ENCODE assay signal across 18 cellular contexts in the genomic region with DNA sequence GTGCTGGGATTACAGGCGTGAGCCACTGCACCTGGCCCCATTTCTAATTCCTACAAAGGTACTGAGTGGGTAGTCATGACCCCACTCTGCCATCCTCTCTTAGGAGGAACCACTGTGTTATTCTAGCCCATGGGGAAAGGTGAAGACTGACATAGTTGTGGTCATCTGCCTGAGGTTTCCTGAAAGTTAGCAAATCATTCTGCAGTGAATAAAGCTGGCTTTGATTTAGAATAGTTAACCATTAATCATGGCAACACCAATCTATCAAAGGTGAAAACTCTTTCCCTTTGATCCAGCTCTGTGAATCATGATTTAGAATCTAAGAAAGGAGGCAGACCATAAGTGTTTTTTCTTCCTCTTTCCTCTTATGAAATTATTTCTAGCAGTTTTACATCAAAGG.
"Had no signal": no experiment of that assay in that cellular context is flagged by ENCODE, and none has a peak within 500 bp of the region (broad histone marks: within the 10 kb centered on the region; RNA-seq: fewer than 3 reads in every experiment).

No MANE protein-coding gene starts in this region.

- DNase-seq: activated CD4-positive, alpha-beta memory T cell treated with anti-CD3 and anti-CD28 coated beads for 36 hours; activated CD8-positive, alpha-beta memory T cell treated with anti-CD3 and anti-CD28 coated beads, Interleukin-2, amount 10 ng/mL, durations not matched to agents 7 days and 5 days; activated naive CD4-positive, alpha-beta T cell treated with anti-CD3 and anti-CD28 coated beads, Interleukin-2, amount 50 U/mL, for 16 hours; activated T-cell treated with anti-CD3 and anti-CD28 coated beads, Interleukin-2, amount 50 U/mL, for 1 hour; adrenal gland; central memory CD4-positive, alpha-beta T cell; colonic mucosa; foreskin fibroblast; glutamatergic neuron; left cardiac atrium; nucleus accumbens; stimulated activated naive CD8-positive, alpha-beta T cell treated with anti-CD3 and anti-CD28 coated beads, Interleukin-15, Interleukin-2, amounts not matched to agents 100 U/mL and 50 U/mL, for 24 hours; T-helper 17 cell; transverse colon; WERI-Rb-1 had no signal

- H3K4me3 ChIP-seq: adrenal gland, colonic mucosa, right atrium auricular region, transverse colon, vagina had no signal

- H3K27ac ChIP-seq: adrenal gland, colonic mucosa, right atrium auricular region, transverse colon, vagina, WERI-Rb-1 had no signal

- H3K4me3 Mint-ChIP-seq: activated CD4-positive, alpha-beta memory T cell treated with anti-CD3 and anti-CD28 coated beads for 36 hours; activated CD8-positive, alpha-beta memory T cell treated with anti-CD3 and anti-CD28 coated beads, Interleukin-2, amount 10 ng/mL, durations not matched to agents 7 days and 5 days; natural killer cell treated with Interleukin-12 subunit alpha and Interleukin-12 subunit beta and Interleukin-15 and Interleukin-18, amount 100 ng/mL, for 72 hours; T-helper 17 cell had no signal

- H3K9me3 Mint-ChIP-seq: activated CD4-positive, alpha-beta memory T cell treated with anti-CD3 and anti-CD28 coated beads for 36 hours; natural killer cell treated with Interleukin-12 subunit alpha and Interleukin-12 subunit beta and Interleukin-15 and Interleukin-18, amount 100 ng/mL, for 72 hours had no signal

- H3K9me3 ChIP-seq: adrenal gland, colonic mucosa, right atrium auricular region, transverse colon, vagina had no signal

- ATAC-seq: activated CD8-positive, alpha-beta memory T cell treated with anti-CD3 and anti-CD28 coated beads, Interleukin-2, amount 10 ng/mL, durations not matched to agents 7 days and 5 days; left cardiac atrium; stimulated activated naive CD8-positive, alpha-beta T cell treated with anti-CD3 and anti-CD28 coated beads, Interleukin-15, Interleukin-2, amounts not matched to agents 100 U/mL and 50 U/mL, for 24 hours; T-helper 17 cell had no signal

- H3K27me3 ChIP-seq: adrenal gland, colonic mucosa, right atrium auricular region, transverse colon, vagina had no signal

- H3K4me1 Mint-ChIP-seq: activated CD8-positive, alpha-beta memory T cell treated with anti-CD3 and anti-CD28 coated beads, Interleukin-2, amount 10 ng/mL, durations not matched to agents 7 days and 5 days; T-helper 17 cell had no signal

- H3K36me3 Mint-ChIP-seq: activated CD4-positive, alpha-beta memory T cell treated with anti-CD3 and anti-CD28 coated beads for 36 hours; activated CD8-positive, alpha-beta memory T cell treated with anti-CD3 and anti-CD28 coated beads, Interleukin-2, amount 10 ng/mL, durations not matched to agents 7 days and 5 days; natural killer cell treated with Interleukin-12 subunit alpha and Interleukin-12 subunit beta and Interleukin-15 and Interleukin-18, amount 100 ng/mL, for 72 hours had no signal

- H3K27ac Mint-ChIP-seq: activated CD4-positive, alpha-beta memory T cell treated with anti-CD3 and anti-CD28 coated beads for 36 hours; activated CD8-positive, alpha-beta memory T cell treated with anti-CD3 and anti-CD28 coated beads, Interleukin-2, amount 10 ng/mL, durations not matched to agents 7 days and 5 days; natural killer cell treated with Interleukin-12 subunit alpha and Interleukin-12 subunit beta and Interleukin-15 and Interleukin-18, amount 100 ng/mL, for 72 hours; T-helper 17 cell had no signal

- H3K4me1 ChIP-seq: adrenal gland, colonic mucosa, right atrium auricular region, transverse colon, vagina had no signal
